Comparison of ENCODE assay signal across 8 cellular contexts in genomic region chr10:45672201-45673073, GRCh38. TPM values are rescaled to one million over a fixed set of nuclear protein-coding genes. Genes with fewer than 3 reads are reported as not detected.
A peak's percentile ranks its signal among the peaks of the same experiment; 100 is the strongest.
DNase-seq lines count a peak whose midpoint lies in the region; ATAC-seq and TF ChIP-seq lines count a peak whose summit lies in the region.

ZFAND4 (minus strand) TSS chr10:45672772; CDS start chr10:45663725, 9,047 bp downstream.

- peak within 1 kb of the TSS; percentile 88 for H3K27ac Mint-ChIP-seq in activated T-cell treated with anti-CD3 and anti-CD28 coated beads, Interleukin-2, amount 50 U/mL, for 24 hours

- peaks cover 40% of the 10 kb centered on the region for H3K4me1 Mint-ChIP-seq in activated T-cell treated with anti-CD3 and anti-CD28 coated beads, Interleukin-2, amount 50 U/mL, for 24 hours (ENCODE audit: low read depth)

- peak; percentile 40 to 63 (median 57) for TF ChIP-seq CTCF in esophagus muscularis mucosa (IDR thresholded peaks at IDR 0.05)

- H3K27me3 Mint-ChIP-seq in activated T-cell treated with anti-CD3 and anti-CD28 coated beads, Interleukin-2, amount 50 U/mL, for 24 hours, result no peaks in the 10 kb centered on the region

- H3K36me3 Mint-ChIP-seq in activated T-cell treated with anti-CD3 and anti-CD28 coated beads, Interleukin-2, amount 50 U/mL, for 24 hours (ENCODE audit: low read depth), result peaks cover 6% of the 10 kb centered on the region

- H3K27me3 ChIP-seq in esophagus muscularis mucosa, result no peaks in the 10 kb centered on the region

- H3K4me1 ChIP-seq in esophagus muscularis mucosa, result peaks cover 11 to 20% (median 15%) of the 10 kb centered on the region in 4 donors

- intact Hi-C loops in esophagus muscularis mucosa (cut with DNase I), result loop anchor here (5.0 to 10.0 kb wide), 2 partner anchors 52 to 205 kb away; partner anchors contain the start of gene WASHC2C

- no peak for TF ChIP-seq EP300 in esophagus muscularis mucosa (IDR thresholded peaks at IDR 0.05)

- WGBS in esophagus muscularis mucosa, result 6% methylated on average over 6 of the region's 95 CpGs

- no peaks in the 10 kb centered on the region for H3K9me3 Mint-ChIP-seq in activated T-cell treated with anti-CD3 and anti-CD28 coated beads, Interleukin-2, amount 50 U/mL, for 24 hours

- peak within 1 kb of the TSS; percentile 72 to 85 (median 74) for H3K4me3 ChIP-seq in esophagus muscularis mucosa

- H3K9me3 ChIP-seq in esophagus muscularis mucosa, result no peaks in the 10 kb centered on the region

- no peak for TF ChIP-seq POLR2A in esophagus muscularis mucosa (IDR thresholded peaks at IDR 0.05; ENCODE audit: low read depth)

- H3K4me3 Mint-ChIP-seq in activated T-cell treated with anti-CD3 and anti-CD28 coated beads, Interleukin-2, amount 50 U/mL, for 24 hours, result peak within 1 kb of the TSS; percentile 86

- H3K36me3 ChIP-seq in esophagus muscularis mucosa, result no peaks in the 10 kb centered on the region

- ATAC-seq in GM21515 (IDR thresholded peaks at IDR 0.05; ENCODE audit: unreplicated experiment), result peak; percentile 96

- DNase-seq in DMS153 (lab: John Stamatoyannopoulos, UW) (peak; percentile 97), HuH-7.5 (ENCODE audit: low spot score) (peak; percentile 88), OCI-M1 (lab: John Stamatoyannopoulos, UW) (peak; percentile 99), esophagus muscularis mucosa (ENCODE audit: extremely low spot score) (peak; percentile 99), myocyte (ENCODE audit: low read depth) (peak; percentile 95)
- DNase-seq in activated T-cell treated with anti-CD3 and anti-CD28 coated beads, Interleukin-2, amount 50 U/mL, for 24 hours, result peak; percentile 94
- peak; percentile 90 to 94 for DNase-seq in stimulated activated CD8-positive, alpha-beta memory T cell treated with anti-CD3 and anti-CD28 coated beads, Interleukin-7, amount 100 ng/mL, for 48 hours (ENCODE audit: extremely low read depth in 1 of 2, low read depth in 1 of 2)

- peak within 1 kb of the TSS; percentile 83 to 90 (median 86) for H3K27ac ChIP-seq in esophagus muscularis mucosa (replicated peaks in 1 of 4)

RNA-seq across cellular contexts. Expression of gene ZFAND4, which starts in this region (rescaled TPM):
- total RNA-seq in esophagus muscularis mucosa (10 to 100 TPM; 12.9 to 18.7 (median 16.7) TPM), myocyte (6.2 and 6.5 TPM in 2 replicates)
- polyA plus RNA-seq in myocyte (2012), result 1.6 TPM

Comparison
In these comparisons a context has a peak if more than half of its experiments do, and no peak if none do; other contexts are left out.
1. Peak in every context shown above with its lines: DNase-seq, ATAC-seq, H3K4me3 ChIP-seq and H3K27ac ChIP-seq.